ENCODE assay signal across 22 cellular contexts in genomic region chr21:16580661-16581060, GRCh38.
DNase-seq lines count a peak whose midpoint lies in the region; ATAC-seq, FAIRE-seq and TF ChIP-seq lines count a peak whose summit lies in the region.
"Had no signal": no experiment of that assay in that cellular context is flagged by ENCODE, and none has a peak within 500 bp of the region (broad histone marks: within the 10 kb centered on the region; RNA-seq: fewer than 3 reads in every experiment).

No MANE protein-coding gene starts in this region.

- no peak for FAIRE-seq in HepG2 (lab: Jason Lieb, UNC)
- FAIRE-seq: A549, D721Med had no signal

- DNase-seq in medulla oblongata (ENCODE audit: extremely low spot score) (peak; percentile 35), substantia nigra (lab: John Stamatoyannopoulos, UW) (no peak), HepG2 (ENCODE audit: low spot score) (no peak), DMS79 treated with DMSO at 0.1 percent for 48 hours (lab: John Stamatoyannopoulos, UW) (no peak)
- DNase-seq: CD8-positive, alpha-beta memory T cell; DND-41; H9; MV-4-11; NCI-H1417; NCI-H1930; NCI-H69; NK-92 treated with Interleukin-12 subunit alpha and Interleukin-12 subunit beta, amount 100 ng/mL, for 24 hours; OCI-M1; RPMI8226 had no signal

- H3K4me3 Mint-ChIP-seq in brain, result peak overlapping the region in 3 of 5 experiments; percentile 46 to 55 (median 47)
- H3K4me3 Mint-ChIP-seq: CD8-positive, alpha-beta memory T cell; H9; IgD-negative memory B cell had no signal

- H3K9me3 Mint-ChIP-seq in brain, result peaks cover 0 to 6% (median 0%) of the 10 kb centered on the region in 5 experiments
- H3K9me3 Mint-ChIP-seq: H9 had no signal

- in situ Hi-C loops in HepG2 (cut with HindIII; ENCODE audit: extremely low pct_ligation_motif_present, low pct_unique_long_range_greater_than_20kb), result no loop called here

- CTCF ChIA-PET in HepG2 (lab: Yijun Ruan, JAX; ENCODE audit: low intra/inter-chr PET ratio, low total read pairs), result no interaction called here

- H3K79me2 ChIP-seq in KMS-11 (ENCODE audit: insufficient read depth, low read depth) (no peaks in the 10 kb centered on the region), HepG2 (ENCODE audit: insufficient read depth, low read length) (no peaks in the 10 kb centered on the region)

- H3K27ac Mint-ChIP-seq in brain, result peak overlapping the region in 4 of 5 experiments; percentile 57 to 96 (median 94)
- H3K27ac Mint-ChIP-seq: CD8-positive, alpha-beta memory T cell; H9; IgD-negative memory B cell had no signal

- H3K4me3 ChIP-seq in KMS-11 (IDR thresholded peaks at IDR 0.05; ENCODE audit: insufficient read depth, low read depth, low read length), result no peak overlapping the region
- no peak overlapping the region for H3K4me3 ChIP-seq in HepG2 (replicated peaks in 1 of 3; ENCODE audit: insufficient read depth in 1 of 3, low read depth in 2 of 3, low read length in 3 of 3)
- H3K4me3 ChIP-seq: A549; BLaER1 treated with 17β-estradiol and CSF1 and Interleukin-3, amounts not matched to agents 10 nM and 100 nM had no signal

- TF ChIP-seq EP300 in HepG2 (IDR thresholded peaks at IDR 0.05; ENCODE audit: low read depth in 2 of 2, low read length in 2 of 2) (no peak), HepG2 (CRISPR knock-in tag; IDR thresholded peaks at IDR 0.05; ENCODE audit: borderline replicate concordance) (no peak)

- POLR2A ChIA-PET in HepG2 (lab: Yijun Ruan, JAX), result no interaction called here

- H3K27me3 Mint-ChIP-seq in brain, result no peaks in the 10 kb centered on the region
- H3K27me3 Mint-ChIP-seq: CD8-positive, alpha-beta memory T cell; IgD-negative memory B cell had no signal

- H3K4me1 ChIP-seq in KMS-11 (ENCODE audit: low read depth, poor library complexity, severe bottlenecking) (peaks cover 86% of the 10 kb centered on the region), HepG2 (ENCODE audit: insufficient read depth, low read length) (no peaks in the 10 kb centered on the region)
- H3K4me1 ChIP-seq: BLaER1 treated with 17β-estradiol and CSF1 and Interleukin-3, amounts not matched to agents 10 nM and 100 nM had no signal

- intact Hi-C loops in HepG2 (cut with micrococcal nuclease; ENCODE audit: unreplicated experiment), result no loop called here

- H4K20me1 ChIP-seq in KMS-11 (ENCODE audit: insufficient read depth), result no peaks in the 10 kb centered on the region
- no peaks in the 10 kb centered on the region for H4K20me1 ChIP-seq in HepG2 (ENCODE audit: insufficient read depth, low read length)
- H4K20me1 ChIP-seq: BLaER1 treated with 17β-estradiol and CSF1 and Interleukin-3, amounts not matched to agents 10 nM and 100 nM had no signal

- BruUV-seq in HepG2 (replicated peaks; lab: Mats Ljungman, UMichigan), result no TSS peak

- peak overlapping the region; percentile 1; the same call in 1 of the 2 replicates for H2AFZ ChIP-seq in KMS-11 (ENCODE audit: low read depth)
- no peak overlapping the region for H2AFZ ChIP-seq in HepG2 (ENCODE audit: low read length)

- no peak for ATAC-seq in activated CD4-positive, CD25-positive, alpha-beta regulatory T cell treated with anti-CD3 and anti-CD28 coated beads, Interleukin-2, amount 50 U/mL, for 24 hours
- no peak for ATAC-seq in HG02973 (IDR thresholded peaks at IDR 0.05; ENCODE audit: unreplicated experiment)
- no peak for ATAC-seq in HepG2
- ATAC-seq: A549 had no signal

- peaks cover 43% of the 10 kb centered on the region for H3K4me1 Mint-ChIP-seq in brain
- H3K4me1 Mint-ChIP-seq: CD8-positive, alpha-beta memory T cell; H9; IgD-negative memory B cell had no signal

- H3K4me2 ChIP-seq in KMS-11 (peak overlapping the region; percentile 98), HepG2 (ENCODE audit: low read depth, low read length) (no peak overlapping the region)
- H3K4me2 ChIP-seq: A549; BLaER1 treated with 17β-estradiol and CSF1 and Interleukin-3, amounts not matched to agents 10 nM and 100 nM had no signal

- H3K36me3 Mint-ChIP-seq in brain, result peaks cover 9% of the 10 kb centered on the region
- H3K36me3 Mint-ChIP-seq: CD8-positive, alpha-beta memory T cell; IgD-negative memory B cell had no signal

- H3K9me3 ChIP-seq in HepG2 (ENCODE audit: low read length), result no peaks in the 10 kb centered on the region
- H3K9me3 ChIP-seq: A549; BLaER1 treated with 17β-estradiol and CSF1 and Interleukin-3, amounts not matched to agents 10 nM and 100 nM had no signal

- 88% methylated on average over 2 of the region's 2 CpGs for WGBS in HepG2 (ENCODE audit: low lambda C conversion rate)

- no peak for TF ChIP-seq CTCF in KMS-11 (conservative IDR thresholded peaks at IDR 0.05; ENCODE audit: low read depth, low read length)
- TF ChIP-seq CTCF in brain (conservative IDR thresholded peaks at IDR 0.05), result no peak
- no peak for TF ChIP-seq CTCF in HepG2 (CRISPR knock-in tag; IDR thresholded peaks at IDR 0.05)

- H3K27me3 ChIP-seq in KMS-11 (ENCODE audit: insufficient read depth, low read depth) (no peaks in the 10 kb centered on the region), HepG2 (ENCODE audit: control insufficient read depth in 1 of 2, insufficient read depth in 2 of 2, low read length in 2 of 2) (no peaks in the 10 kb centered on the region)
- H3K27me3 ChIP-seq: BLaER1 treated with 17β-estradiol and CSF1 and Interleukin-3, amounts not matched to agents 10 nM and 100 nM had no signal

- H3K36me3 ChIP-seq in KMS-11 (ENCODE audit: insufficient read depth) (no peaks in the 10 kb centered on the region), HepG2 (replicated peaks in 1 of 2; ENCODE audit: control insufficient read depth in 1 of 2, insufficient read depth in 2 of 2, low read length in 2 of 2) (no peaks in the 10 kb centered on the region)
- H3K36me3 ChIP-seq: BLaER1 treated with 17β-estradiol and CSF1 and Interleukin-3, amounts not matched to agents 10 nM and 100 nM had no signal

- no peak for TF ChIP-seq POLR2A in HepG2 (IDR thresholded peaks at IDR 0.05; ENCODE audit: insufficient read depth in 1 of 2, low read depth in 2 of 2, low read length in 2 of 2)

- H3K27ac ChIP-seq in KMS-11 (peak overlapping the region; percentile 96), substantia nigra (ENCODE audit: low read depth, low read length, poor library complexity, severe bottlenecking) (peak overlapping the region; percentile 60), HepG2 (ENCODE audit: extremely low read length, insufficient read depth, low read length) (no peak overlapping the region)
- H3K27ac ChIP-seq: A549; BLaER1 treated with 17β-estradiol and CSF1 and Interleukin-3, amounts not matched to agents 10 nM and 100 nM had no signal

- TF ChIP-seq RAD21 in HepG2 (CRISPR knock-in tag; IDR thresholded peaks at IDR 0.05), result no peak

- peak overlapping the region; percentile 62 for H3K9ac ChIP-seq in KMS-11
- no peak overlapping the region for H3K9ac ChIP-seq in HepG2 (ENCODE audit: insufficient read depth, low read depth, low read length)
- H3K9ac ChIP-seq: BLaER1 treated with 17β-estradiol and CSF1 and Interleukin-3, amounts not matched to agents 10 nM and 100 nM had no signal

TF ChIP-seq in HepG2, 621 proteins besides CTCF, POLR2A, EP300 and RAD21:
- no peak for TF ChIP-seq ZNF383 (CRISPR knock-in tag; IDR thresholded peaks at IDR 0.05; ENCODE audit: borderline replicate concordance)
- no peak for TF ChIP-seq KMT2B (CRISPR knock-in tag; IDR thresholded peaks at IDR 0.05)
- TF ChIP-seq HMGXB3 (CRISPR knock-in tag; IDR thresholded peaks at IDR 0.05; ENCODE audit: borderline replicate concordance), result no peak
TF ChIP-seq in HepG2: peak in this region for 0.
